ENCODE assay signal across 9 cellular contexts in genomic region chr12:13100882-13101769, GRCh38. TPM values are rescaled to one million over a fixed set of nuclear protein-coding genes. Genes with fewer than 3 reads are reported as not detected.
DNase-seq lines count a peak whose midpoint lies in the region; ATAC-seq and TF ChIP-seq lines count a peak whose summit lies in the region.
"Had no signal": no experiment of that assay in that cellular context is flagged by ENCODE, and none has a peak within 500 bp of the region (broad histone marks: within the 10 kb centered on the region; RNA-seq: fewer than 3 reads in every experiment).

No MANE protein-coding gene starts in this region.

- TF ChIP-seq CTCF in AG10803 (conservative IDR thresholded peaks at IDR 0.05; ENCODE audit: low read length): no peak
- no peak for TF ChIP-seq CTCF in right lobe of liver (IDR thresholded peaks at IDR 0.05)

- H3K9me3 ChIP-seq in right lobe of liver: no peaks in the 10 kb centered on the region

- H3K4me3 ChIP-seq in AG10803 (ENCODE audit: low read length) (peak overlapping the region; percentile 53), right lobe of liver (peak overlapping the region; percentile 39 to 66 (median 53))

- intact Hi-C loops in right lobe of liver (cut with DNase I): loop anchor here in 1 of 2 donors (10.0 kb wide), 1 partner anchor 104 kb away; no protein-coding TSS in a partner anchor

- WGBS in right lobe of liver (ENCODE audit: insufficient coverage, low coverage, low lambda C conversion rate, missing lambda C conversion rate): 4% methylated on average over 17 of the region's 79 CpGs

- H3K27me3 ChIP-seq in right lobe of liver: no peaks in the 10 kb centered on the region

- H3K27ac ChIP-seq in right lobe of liver: peak overlapping the region; percentile 60 to 91 (median 60)

- ATAC-seq in GM18907 (IDR thresholded peaks at IDR 0.05; ENCODE audit: unreplicated experiment) (peak; percentile 87), HG03159 (IDR thresholded peaks at IDR 0.05; ENCODE audit: unreplicated experiment) (peak; percentile 80), right lobe of liver (peak; percentile 80 to 87 (median 86))

- no peak for TF ChIP-seq POLR2A in right lobe of liver (IDR thresholded peaks at IDR 0.05)

- H3K4me1 ChIP-seq in right lobe of liver: peaks cover 0 to 13% (median 0%) of the 10 kb centered on the region in 4 donors

- DNase-seq in AG10803 (ENCODE audit: low read depth): peak; percentile 95
- DNase-seq in NCI-H345 treated with DMSO at 0.1 percent for 48 hours (lab: John Stamatoyannopoulos, UW; ENCODE audit: unreplicated experiment): peak; percentile 83
- DNase-seq in activated CD4-positive, alpha-beta T cell treated with anti-CD3 and anti-CD28 coated beads, Interleukin-2, amount 50 U/mL, for 24 hours (ENCODE audit: low read depth in 1 of 2, low spot score in 1 of 2): peak; percentile 73 to 75
- peak; percentile 97 for DNase-seq in dermis blood vessel endothelial cell
- peak; percentile 81 to 88 (median 88) for DNase-seq in right lobe of liver
- DNase-seq in stimulated activated CD4-positive, alpha-beta T cell treated with anti-CD3 and anti-CD28 coated beads, Interleukin-4, amount 100 ng/mL, for 24 hours: peak; percentile 89

- no peaks in the 10 kb centered on the region for H3K36me3 ChIP-seq in right lobe of liver

RNA-seq across cellular contexts. Expression of gene GSG1, which starts 2.3 kb away (rescaled TPM):
- total RNA-seq in dermis blood vessel endothelial cell (not detected in 2 replicates), right lobe of liver (not detected)
- total RNA-seq: activated CD8-positive, alpha-beta memory T cell treated with anti-CD3 and anti-CD28 coated beads for 36 hours had no signal

RNA-seq across cellular contexts. Expression of gene FAM234B, which starts 56.9 kb away (rescaled TPM):
- total RNA-seq in dermis blood vessel endothelial cell (12.2 and 13.3 TPM in 2 replicates), right lobe of liver (1 to 10 TPM; 2.9 to 4.8 (median 3.2) TPM)

Comparison
In these comparisons a context has a peak if more than half of its experiments do, and no peak if none do; other contexts are left out.
1. Peak in every context shown above with its lines: DNase-seq, ATAC-seq, H3K4me3 ChIP-seq and H3K27ac ChIP-seq.